ENCODE assay signal across 1 cellular context in the genomic region with DNA sequence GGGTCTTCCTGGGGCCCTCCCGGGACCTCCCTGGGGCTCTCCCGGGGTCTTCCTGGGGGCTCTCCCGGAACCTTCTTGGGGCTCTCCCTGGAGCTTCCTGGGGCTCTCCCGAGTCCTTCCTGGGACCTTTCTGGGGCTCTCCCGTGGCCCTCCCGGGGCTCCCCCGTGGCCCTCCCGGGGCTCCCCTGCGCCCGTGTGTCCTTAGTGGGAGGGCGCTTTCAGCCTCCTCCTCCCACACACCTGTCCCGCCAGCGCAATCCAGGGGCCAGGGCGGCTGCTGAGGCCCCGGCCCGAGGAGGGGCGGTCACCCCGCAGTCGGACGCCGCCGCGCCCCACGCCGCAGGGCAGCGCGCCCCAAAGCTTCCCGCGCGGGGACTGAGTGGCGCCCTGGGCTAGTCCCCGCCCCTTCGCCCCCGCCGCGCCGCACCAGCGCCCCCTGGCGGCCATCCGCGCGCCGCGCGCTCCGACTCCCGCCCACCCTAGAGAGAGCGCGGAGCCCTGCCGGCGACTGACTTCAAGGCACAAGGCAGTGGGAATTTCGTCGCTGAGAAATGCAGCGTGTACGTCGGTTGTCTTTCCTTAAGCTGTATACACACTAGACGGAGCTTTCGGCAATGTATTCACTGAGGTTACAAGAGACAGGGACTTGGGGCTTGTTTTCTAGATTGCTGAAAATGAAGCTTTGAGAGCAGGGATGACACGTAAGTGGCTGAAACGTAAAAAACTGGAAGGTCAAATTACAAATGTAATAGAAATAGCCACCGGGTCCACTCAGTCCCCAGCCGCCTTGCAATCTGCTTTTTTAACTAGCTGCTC.
A peak's percentile ranks its signal among the peaks of the same experiment; 100 is the strongest.
TF ChIP-seq lines count a peak whose summit lies in the region.

No MANE protein-coding gene starts in this region.

TF ChIP-seq in HepG2, 621 proteins besides CTCF, POLR2A, EP300 and RAD21 (continued from another document):
- TF ChIP-seq, protein P1, sequence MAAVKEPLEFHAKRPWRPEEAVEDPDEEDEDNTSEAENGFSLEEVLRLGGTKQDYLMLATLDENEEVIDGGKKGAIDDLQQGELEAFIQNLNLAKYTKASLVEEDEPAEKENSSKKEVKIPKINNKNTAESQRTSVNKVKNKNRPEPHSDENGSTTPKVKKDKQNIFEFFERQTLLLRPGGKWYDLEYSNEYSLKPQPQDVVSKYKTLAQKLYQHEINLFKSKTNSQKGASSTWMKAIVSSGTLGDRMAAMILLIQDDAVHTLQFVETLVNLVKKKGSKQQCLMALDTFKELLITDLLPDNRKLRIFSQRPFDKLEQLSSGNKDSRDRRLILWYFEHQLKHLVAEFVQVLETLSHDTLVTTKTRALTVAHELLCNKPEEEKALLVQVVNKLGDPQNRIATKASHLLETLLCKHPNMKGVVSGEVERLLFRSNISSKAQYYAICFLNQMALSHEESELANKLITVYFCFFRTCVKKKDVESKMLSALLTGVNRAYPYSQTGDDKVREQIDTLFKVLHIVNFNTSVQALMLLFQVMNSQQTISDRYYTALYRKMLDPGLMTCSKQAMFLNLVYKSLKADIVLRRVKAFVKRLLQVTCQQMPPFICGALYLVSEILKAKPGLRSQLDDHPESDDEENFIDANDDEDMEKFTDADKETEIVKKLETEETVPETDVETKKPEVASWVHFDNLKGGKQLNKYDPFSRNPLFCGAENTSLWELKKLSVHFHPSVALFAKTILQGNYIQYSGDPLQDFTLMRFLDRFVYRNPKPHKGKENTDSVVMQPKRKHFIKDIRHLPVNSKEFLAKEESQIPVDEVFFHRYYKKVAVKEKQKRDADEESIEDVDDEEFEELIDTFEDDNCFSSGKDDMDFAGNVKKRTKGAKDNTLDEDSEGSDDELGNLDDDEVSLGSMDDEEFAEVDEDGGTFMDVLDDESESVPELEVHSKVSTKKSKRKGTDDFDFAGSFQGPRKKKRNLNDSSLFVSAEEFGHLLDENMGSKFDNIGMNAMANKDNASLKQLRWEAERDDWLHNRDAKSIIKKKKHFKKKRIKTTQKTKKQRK (IDR thresholded peaks at IDR 0.05; ENCODE audit: low read length), result no peak
- TF ChIP-seq MBNL3 (CRISPR knock-in tag; conservative IDR thresholded peaks at IDR 0.05) (no peak), ZNF263 (CRISPR knock-in tag; IDR thresholded peaks at IDR 0.05) (peak; percentile 58; the same call in 1 of the 2 replicates), SALL1 (CRISPR knock-in tag; IDR thresholded peaks at IDR 0.05) (0 out of 2 replicates have a peak, but pooled peaks have one; percentile 33), MAZ (IDR thresholded peaks at IDR 0.05; ENCODE audit: borderline replicate concordance, low read depth, low read length) (0 out of 2 replicates have a peak, but pooled peaks have one; percentile 15), MAZ (CRISPR knock-in tag; IDR thresholded peaks at IDR 0.05; ENCODE audit: low read depth) (no peak), ZFP36L1 (CRISPR knock-in tag; IDR thresholded peaks at IDR 0.05) (peak; percentile 73; the same call in 1 of the 2 replicates), ZNF749 (CRISPR knock-in tag; IDR thresholded peaks at IDR 0.05; ENCODE audit: borderline replicate concordance) (0 out of 2 replicates have a peak, but pooled peaks have one; percentile 27), CENPT (CRISPR knock-in tag; IDR thresholded peaks at IDR 0.05; ENCODE audit: low read depth) (0 out of 2 replicates have a peak, but pooled peaks have one; percentile 45), ZMYM4 (CRISPR knock-in tag; IDR thresholded peaks at IDR 0.05) (0 out of 2 replicates have a peak, but pooled peaks have one; percentile 21), LCORL (IDR thresholded peaks at IDR 0.05) (no peak), LCORL (CRISPR knock-in tag; IDR thresholded peaks at IDR 0.05) (no peak), MTA3 (CRISPR knock-in tag; IDR thresholded peaks at IDR 0.05) (no peak), PTBP1 (IDR thresholded peaks at IDR 0.05; ENCODE audit: low read depth, low read length, poor library complexity, severe bottlenecking) (no peak), GATA4 (IDR thresholded peaks at IDR 0.05; ENCODE audit: borderline replicate concordance, low read depth) (no peak), HNF4A (CRISPR knock-in tag; IDR thresholded peaks at IDR 0.05) (no peak), ZNF782 (CRISPR knock-in tag; IDR thresholded peaks at IDR 0.05; ENCODE audit: borderline replicate concordance) (no peak), SP5 (CRISPR knock-in tag; IDR thresholded peaks at IDR 0.05; ENCODE audit: borderline replicate concordance, low read depth) (0 out of 2 replicates have a peak, but pooled peaks have one; percentile 8), TRIM24 (CRISPR knock-in tag; IDR thresholded peaks at IDR 0.05) (no peak), NFIC (IDR thresholded peaks at IDR 0.05; ENCODE audit: low read length) (no peak), GABPB1 (CRISPR knock-in tag; IDR thresholded peaks at IDR 0.05) (peak; percentile 35; the same call in 1 of the 2 replicates), YY1 (IDR thresholded peaks at IDR 0.05; ENCODE audit: insufficient read depth, insufficient replicate concordance, low read depth, low read length) (peak; percentile 56), THAP11 (CRISPR knock-in tag; IDR thresholded peaks at IDR 0.05) (0 out of 2 replicates have a peak, but pooled peaks have one; percentile 26), SP1 (IDR thresholded peaks at IDR 0.05) (no peak), SP1 (CRISPR knock-in tag; IDR thresholded peaks at IDR 0.05) (peak; percentile 69)
- TF ChIP-seq, protein P2, sequence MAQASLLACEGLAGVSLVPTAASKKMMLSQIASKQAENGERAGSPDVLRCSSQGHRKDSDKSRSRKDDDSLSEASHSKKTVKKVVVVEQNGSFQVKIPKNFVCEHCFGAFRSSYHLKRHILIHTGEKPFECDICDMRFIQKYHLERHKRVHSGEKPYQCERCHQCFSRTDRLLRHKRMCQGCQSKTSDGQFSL (CRISPR knock-in tag; IDR thresholded peaks at IDR 0.05), result no peak
- TF ChIP-seq, protein P3, sequence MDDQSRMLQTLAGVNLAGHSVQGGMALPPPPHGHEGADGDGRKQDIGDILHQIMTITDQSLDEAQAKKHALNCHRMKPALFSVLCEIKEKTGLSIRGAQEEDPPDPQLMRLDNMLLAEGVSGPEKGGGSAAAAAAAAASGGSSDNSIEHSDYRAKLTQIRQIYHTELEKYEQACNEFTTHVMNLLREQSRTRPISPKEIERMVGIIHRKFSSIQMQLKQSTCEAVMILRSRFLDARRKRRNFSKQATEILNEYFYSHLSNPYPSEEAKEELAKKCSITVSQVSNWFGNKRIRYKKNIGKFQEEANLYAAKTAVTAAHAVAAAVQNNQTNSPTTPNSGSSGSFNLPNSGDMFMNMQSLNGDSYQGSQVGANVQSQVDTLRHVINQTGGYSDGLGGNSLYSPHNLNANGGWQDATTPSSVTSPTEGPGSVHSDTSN (CRISPR knock-in tag; IDR thresholded peaks at IDR 0.05; ENCODE audit: borderline replicate concordance), result no peak
- TF ChIP-seq, protein P4, sequence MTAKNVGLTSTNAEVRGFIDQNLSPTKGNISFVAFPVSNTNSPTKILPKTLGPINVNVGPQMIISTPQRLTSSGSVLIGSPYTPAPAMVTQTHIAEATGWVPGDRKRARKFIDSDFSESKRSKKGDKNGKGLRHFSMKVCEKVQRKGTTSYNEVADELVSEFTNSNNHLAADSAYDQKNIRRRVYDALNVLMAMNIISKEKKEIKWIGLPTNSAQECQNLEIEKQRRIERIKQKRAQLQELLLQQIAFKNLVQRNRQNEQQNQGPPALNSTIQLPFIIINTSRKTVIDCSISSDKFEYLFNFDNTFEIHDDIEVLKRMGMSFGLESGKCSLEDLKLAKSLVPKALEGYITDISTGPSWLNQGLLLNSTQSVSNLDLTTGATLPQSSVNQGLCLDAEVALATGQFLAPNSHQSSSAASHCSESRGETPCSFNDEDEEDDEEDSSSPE (CRISPR knock-in tag; IDR thresholded peaks at IDR 0.05), result peak; percentile 27; the same call in 1 of the 2 replicates
- TF ChIP-seq, protein P5, sequence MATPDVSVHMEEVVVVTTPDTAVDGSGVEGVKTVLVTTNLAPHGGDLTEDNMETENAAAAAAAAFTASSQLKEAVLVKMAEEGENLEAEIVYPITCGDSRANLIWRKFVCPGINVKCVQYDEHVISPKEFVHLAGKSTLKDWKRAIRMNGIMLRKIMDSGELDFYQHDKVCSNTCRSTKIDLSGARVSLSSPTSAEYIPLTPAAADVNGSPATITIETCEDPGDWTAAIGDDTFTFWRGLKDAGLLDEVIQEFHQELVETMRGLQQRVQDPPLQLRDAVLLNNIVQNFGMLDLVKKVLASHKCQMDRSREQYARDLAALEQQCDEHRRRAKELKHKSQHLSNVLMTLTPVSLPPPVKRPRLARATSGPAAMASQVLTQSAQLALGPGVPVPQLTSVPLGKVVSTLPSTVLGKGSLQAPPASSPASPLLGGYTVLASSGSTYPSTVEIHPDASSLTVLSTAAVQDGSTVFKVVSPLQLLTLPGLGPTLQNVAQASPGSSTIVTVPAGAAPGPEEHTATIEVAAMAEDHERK (CRISPR knock-in tag; IDR thresholded peaks at IDR 0.05; ENCODE audit: low read depth), result no peak
